In genomic region chr19:4575267-4575793, GRCh38 we compare ENCODE assay signal across 2 cellular contexts.
TF ChIP-seq lines count a peak whose summit lies in the region.

No MANE protein-coding gene starts in this region.

TF ChIP-seq in A549, 52 proteins besides CTCF, POLR2A, EP300 and RAD21:
- peak; percentile 73 for TF ChIP-seq MAX (IDR thresholded peaks at IDR 0.05)
- peak; percentile 83 for TF ChIP-seq E2F6 (IDR thresholded peaks at IDR 0.05; ENCODE audit: borderline replicate concordance, low read depth)
- peak; percentile 55 for TF ChIP-seq GATA3 (IDR thresholded peaks at IDR 0.05; ENCODE audit: borderline replicate concordance)
- TF ChIP-seq ZFP36 (IDR thresholded peaks at IDR 0.05; ENCODE audit: borderline replicate concordance, partially characterized antibody): peak; percentile 1
- TF ChIP-seq JUN (IDR thresholded peaks at IDR 0.05): peak in 1 of 2 experiments; percentile 50; a peak in 2 of 5 replicates
- TF ChIP-seq HDAC2 (IDR thresholded peaks at IDR 0.05): no peak
- TF ChIP-seq FOSL2 (IDR thresholded peaks at IDR 0.05): no peak
- TF ChIP-seq FOSL2 (CRISPR knock-in tag; IDR thresholded peaks at IDR 0.05): peak; percentile 92
- TF ChIP-seq ELK1 (IDR thresholded peaks at IDR 0.05; ENCODE audit: low read depth, low read length): no peak

TF ChIP-seq in HepG2, 621 proteins besides CTCF, POLR2A, EP300 and RAD21 (continues in another document):
- TF ChIP-seq TFDP1 (CRISPR knock-in tag; IDR thresholded peaks at IDR 0.05; ENCODE audit: borderline replicate concordance): peak; percentile 65; the same call in 1 of the 2 replicates
- TF ChIP-seq TFAP4 (IDR thresholded peaks at IDR 0.05; ENCODE audit: borderline replicate concordance, low read depth): no peak
- TF ChIP-seq ZNF276 (CRISPR knock-in tag; IDR thresholded peaks at IDR 0.05; ENCODE audit: low read depth): no peak
- TF ChIP-seq ZNF513 (CRISPR knock-in tag; conservative IDR thresholded peaks at IDR 0.05): no peak
- no peak for TF ChIP-seq SNRNP70 (IDR thresholded peaks at IDR 0.05; ENCODE audit: low read depth, low read length)
- TF ChIP-seq NCOA1 (CRISPR knock-in tag; IDR thresholded peaks at IDR 0.05): no peak
- no peak for TF ChIP-seq MTA1 (CRISPR knock-in tag; IDR thresholded peaks at IDR 0.05; ENCODE audit: borderline replicate concordance)
- TF ChIP-seq NCOA2 (CRISPR knock-in tag; IDR thresholded peaks at IDR 0.05): no peak
- no peak for TF ChIP-seq HNF1A (IDR thresholded peaks at IDR 0.05; ENCODE audit: low read depth)
- TF ChIP-seq HNF1A (CRISPR knock-in tag; IDR thresholded peaks at IDR 0.05; ENCODE audit: borderline replicate concordance): no peak
- no peak for TF ChIP-seq ZNF83 (CRISPR knock-in tag; IDR thresholded peaks at IDR 0.05; ENCODE audit: borderline replicate concordance)
- no peak for TF ChIP-seq KLF12 (CRISPR knock-in tag; IDR thresholded peaks at IDR 0.05; ENCODE audit: borderline replicate concordance)
- TF ChIP-seq SOX13 (IDR thresholded peaks at IDR 0.05): no peak
- no peak for TF ChIP-seq SOX13 (CRISPR knock-in tag; conservative IDR thresholded peaks at IDR 0.05 in 1 of 2, IDR thresholded peaks at IDR 0.05 in 1 of 2)
- no peak for TF ChIP-seq PREB (CRISPR knock-in tag; IDR thresholded peaks at IDR 0.05)
- no peak for TF ChIP-seq KLF6 (CRISPR knock-in tag; IDR thresholded peaks at IDR 0.05)
- TF ChIP-seq AHDC1 (CRISPR knock-in tag; IDR thresholded peaks at IDR 0.05; ENCODE audit: borderline replicate concordance): no peak
- TF ChIP-seq FOXA1 (IDR thresholded peaks at IDR 0.05): no peak
- no peak for TF ChIP-seq FOXA1 (CRISPR knock-in tag; IDR thresholded peaks at IDR 0.05)
- 0 out of 2 replicates have a peak, but pooled peaks have one; percentile 7 for TF ChIP-seq POLR2AphosphoS5 (IDR thresholded peaks at IDR 0.05; ENCODE audit: low read depth, low read length)
- no peak for TF ChIP-seq SNAPC4 (CRISPR knock-in tag; IDR thresholded peaks at IDR 0.05)
- TF ChIP-seq KLF9 (CRISPR knock-in tag; IDR thresholded peaks at IDR 0.05; ENCODE audit: low read depth): no peak
- TF ChIP-seq U2AF1 (optimal IDR thresholded peaks at IDR 0.05; ENCODE audit: low read depth, low read length): no peak
- no peak for TF ChIP-seq ZNF143 (CRISPR knock-in tag; IDR thresholded peaks at IDR 0.05)
- TF ChIP-seq BCL6 (CRISPR knock-in tag; IDR thresholded peaks at IDR 0.05): no peak
- no peak for TF ChIP-seq HDAC6 (IDR thresholded peaks at IDR 0.05; ENCODE audit: low read depth, low read length)
- no peak for TF ChIP-seq ZNF367 (CRISPR knock-in tag; IDR thresholded peaks at IDR 0.05; ENCODE audit: borderline replicate concordance)
- no peak for TF ChIP-seq HMGXB4 (CRISPR knock-in tag; IDR thresholded peaks at IDR 0.05; ENCODE audit: borderline replicate concordance in 1 of 2, low read depth in 1 of 2)
